ENCODE assay signal across 26 cellular contexts in genomic region chr10:29204119-29204518, GRCh38.
A peak's percentile ranks its signal among the peaks of the same experiment; 100 is the strongest.
DNase-seq lines count a peak whose midpoint lies in the region; ATAC-seq and TF ChIP-seq lines count a peak whose summit lies in the region.
"Had no signal": no experiment of that assay in that cellular context is flagged by ENCODE, and none has a peak within 500 bp of the region (broad histone marks: within the 10 kb centered on the region; RNA-seq: fewer than 3 reads in every experiment).

No MANE protein-coding gene starts in this region.

- H3K36me3 Mint-ChIP-seq in nephron progenitor cell (ENCODE audit: low read depth) = no peaks in the 10 kb centered on the region
- H3K36me3 Mint-ChIP-seq: activated CD4-positive, alpha-beta memory T cell treated with anti-CD3 and anti-CD28 coated beads for 36 hours had no signal

- H3K27me3 ChIP-seq in A673 (replicated peaks; ENCODE audit: insufficient read depth, low read depth, low read length, poor library complexity) = no peaks in the 10 kb centered on the region
- no peaks in the 10 kb centered on the region for H3K27me3 ChIP-seq in NT2/D1 (ENCODE audit: insufficient read depth, insufficient read length)
- no peaks in the 10 kb centered on the region for H3K27me3 ChIP-seq in testis
- H3K27me3 ChIP-seq: breast epithelium, vagina had no signal

- ATAC-seq in GM21423 (IDR thresholded peaks at IDR 0.05; ENCODE audit: unreplicated experiment) = no peak
- ATAC-seq: A549, left cardiac atrium had no signal

- H3K27ac ChIP-seq in A673 (ENCODE audit: low read depth, low read length, poor library complexity, severe bottlenecking) = peak overlapping the region; percentile 88
- H3K27ac ChIP-seq in testis = no peak overlapping the region
- H3K27ac ChIP-seq: A549, breast epithelium, vagina had no signal

- peak; percentile 54 for DNase-seq in A673 (ENCODE audit: low spot score)
- peak; percentile 86 for DNase-seq in NT2/D1 (ENCODE audit: low read depth, low spot score)
- peak; percentile 20 for DNase-seq in hepatic stellate cell (ENCODE audit: low spot score)
- peak; percentile 38 for DNase-seq in nephron progenitor cell
- DNase-seq in SW480 (ENCODE audit: low spot score) = no peak
- DNase-seq in testis = no peak
- no peak for DNase-seq in AG20443 (ENCODE audit: low spot score)
- DNase-seq: activated CD4-positive, alpha-beta memory T cell treated with anti-CD3 and anti-CD28 coated beads for 36 hours; activated CD4-positive, CD25-positive, alpha-beta regulatory T cell; activated gamma-delta T cell treated with Interleukin-2 at 50 U/mL for 16 hours; activated T-cell treated with anti-CD3 and anti-CD28 coated beads for 4 hours; C1 segment of cervical spinal cord; cortex of kidney; HFFc6; KBM-7; left cardiac atrium; NCI-H146; NCI-H2227 treated with DMSO at 0.1 percent for 48 hours; NCI-H774; SIG-M5; stimulated activated CD4-positive, alpha-beta T cell treated with anti-CD3 and anti-CD28 coated beads, Interleukin-12 subunit alpha, Interleukin-12 subunit beta, amount 100 ng/mL, for 4 hours had no signal

- CTCF ChIA-PET in A673 (lab: Charles Lee) = no interaction called here

- H3K4me1 Mint-ChIP-seq in nephron progenitor cell = peaks cover 65% of the 10 kb centered on the region

- peaks cover 4% of the 10 kb centered on the region for H3K9me3 Mint-ChIP-seq in nephron progenitor cell
- H3K9me3 Mint-ChIP-seq: activated CD4-positive, alpha-beta memory T cell treated with anti-CD3 and anti-CD28 coated beads for 36 hours; HFFc6; T-helper 2 cell treated with Interferon-gamma antibody and Interleukin-4, amounts not matched to agents 5 μg/mL and 100 μg/mL, for 36 hours had no signal

- peak overlapping the region; percentile 75 for H3K27ac Mint-ChIP-seq in nephron progenitor cell
- H3K27ac Mint-ChIP-seq: activated CD4-positive, alpha-beta memory T cell treated with anti-CD3 and anti-CD28 coated beads for 36 hours; HFFc6; T-helper 2 cell treated with Interferon-gamma antibody and Interleukin-4, amounts not matched to agents 5 μg/mL and 100 μg/mL, for 36 hours had no signal

- BruUV-seq in A673 (replicated peaks; lab: Mats Ljungman, UMichigan) = no TSS peak

- TF ChIP-seq CTCF in A673 (conservative IDR thresholded peaks at IDR 0.05; ENCODE audit: low read depth, low read length) (no peak), nephron progenitor cell (IDR thresholded peaks at IDR 0.05) (no peak), testis (IDR thresholded peaks at IDR 0.05) (no peak)

- peaks cover under 1% of the 10 kb centered on the region for H3K9me3 ChIP-seq in A673 (ENCODE audit: low read depth, low read length, poor library complexity, severe bottlenecking)
- H3K9me3 ChIP-seq in NT2/D1 (ENCODE audit: insufficient read depth, low read length) = peaks cover 4% of the 10 kb centered on the region; the same call in 1 of the 2 replicates
- no peaks in the 10 kb centered on the region for H3K9me3 ChIP-seq in testis
- H3K9me3 ChIP-seq: breast epithelium, vagina had no signal

- H3K4me1 ChIP-seq in A673 (ENCODE audit: insufficient read depth, low read length, poor library complexity, severe bottlenecking) (peaks cover 58% of the 10 kb centered on the region), NT2/D1 (ENCODE audit: insufficient read depth, insufficient read length) (peaks cover 3% of the 10 kb centered on the region), testis (no peaks in the 10 kb centered on the region)
- H3K4me1 ChIP-seq: A549, breast epithelium, vagina had no signal

- no peaks in the 10 kb centered on the region for H3K27me3 Mint-ChIP-seq in nephron progenitor cell (ENCODE audit: low read depth, poor library complexity)

- no peak for TF ChIP-seq POLR2A in testis (IDR thresholded peaks at IDR 0.05)

- H3K36me3 ChIP-seq in A673 (ENCODE audit: insufficient read depth, low read length, poor library complexity, severe bottlenecking) (no peaks in the 10 kb centered on the region), NT2/D1 (ENCODE audit: insufficient read depth, insufficient read length, low read length) (no peaks in the 10 kb centered on the region), testis (ENCODE audit: low read depth, missing control alignments) (no peaks in the 10 kb centered on the region)
- H3K36me3 ChIP-seq: breast epithelium, vagina had no signal

- H3K4me3 Mint-ChIP-seq in nephron progenitor cell = peak overlapping the region; percentile 33
- H3K4me3 Mint-ChIP-seq: activated CD4-positive, alpha-beta memory T cell treated with anti-CD3 and anti-CD28 coated beads for 36 hours; HFFc6; T-helper 2 cell treated with Interferon-gamma antibody and Interleukin-4, amounts not matched to agents 5 μg/mL and 100 μg/mL, for 36 hours had no signal

- POLR2A ChIA-PET in A673 (lab: Charles Lee; ENCODE audit: low non-redundant PET) = no interaction called here

- 60 to 80% methylated on average over 3 of the region's 3 CpGs for WGBS in testis, 2 donors

- no peak overlapping the region for H3K9ac ChIP-seq in NT2/D1 (ENCODE audit: insufficient read length, low read depth)

- intact Hi-C loops in A673 (cut with micrococcal nuclease; ENCODE audit: unreplicated experiment) = loop anchor here (5.0 kb wide), 1 partner anchor 72 kb away; no protein-coding TSS in a partner anchor
- intact Hi-C loops in testis (cut with DNase I; ENCODE audit: low total_unique reads) = no loop called here

- H3K4me3 ChIP-seq in A673 (ENCODE audit: low read depth, low read length, poor library complexity, severe bottlenecking) = no peak overlapping the region
- H3K4me3 ChIP-seq in NT2/D1 (ENCODE audit: insufficient read length, low read depth) = no peak overlapping the region
- H3K4me3 ChIP-seq in testis = no peak overlapping the region
- H3K4me3 ChIP-seq: A549, breast epithelium, vagina had no signal

Comparison
In these comparisons a context has a peak if more than half of its experiments do, and no peak if none do; other contexts are left out.
1. DNase-seq: peak in A673 (single experiment), NT2/D1 (single experiment), hepatic stellate cell (single experiment) and nephron progenitor cell (single experiment); none in SW480 (single experiment), testis (single experiment) and AG20443 (single experiment).